In genomic region chr3:50153782-50154475, GRCh38 we compare ENCODE assay signal across 9 cellular contexts. TPM values are rescaled to one million over a fixed set of nuclear protein-coding genes. Genes with fewer than 3 reads are reported as not detected.
DNase-seq lines count a peak whose midpoint lies in the region; ATAC-seq, FAIRE-seq and TF ChIP-seq lines count a peak whose summit lies in the region.
"Had no signal": no experiment of that assay in that cellular context is flagged by ENCODE, and none has a peak within 500 bp of the region (broad histone marks: within the 10 kb centered on the region; RNA-seq: fewer than 3 reads in every experiment).

No MANE protein-coding gene starts in this region.

- H3K14ac ChIP-seq in H1 (ENCODE audit: insufficient read length) = no peak overlapping the region

- TF ChIP-seq EP300 in H1 (IDR thresholded peaks at IDR 0.05; ENCODE audit: borderline replicate concordance in 1 of 2, low read depth in 2 of 2, low read length in 2 of 2) = no peak

- peaks cover 9% of the 10 kb centered on the region; the same call in 1 of the 2 replicates for H3K79me1 ChIP-seq in H1 (ENCODE audit: low read depth, low read length)

- H3K18ac ChIP-seq in H1 (ENCODE audit: extremely low read depth, low read length) = peak overlapping the region; percentile 48

- peak overlapping the region; percentile 14; the same call in 1 of the 2 replicates for H2BK15ac ChIP-seq in H1 (ENCODE audit: low read length)

- no peak overlapping the region for H4K8ac ChIP-seq in H1 (ENCODE audit: extremely low read depth, insufficient read depth, low read length)

- no peak for TF ChIP-seq POLR2A in H1 (IDR thresholded peaks at IDR 0.05; ENCODE audit: control extremely low read depth in 1 of 2, low read depth in 2 of 2, low read length in 2 of 2)

- WGBS in H1 (ENCODE audit: extremely low coverage in 1 of 2, insufficient coverage in 1 of 2, insufficient read length in 1 of 2, insufficient replicate concordance in 2 of 2, low coverage in 1 of 2, low lambda C conversion rate in 2 of 2, missing lambda C conversion rate in 1 of 2), 2 experiments = 45% methylated on average over 9 of the region's 9 CpGs; no CpG with 5 or more reads in 1 of the 2 experiments

- H3K23me2 ChIP-seq in H1 (ENCODE audit: low read depth, low read length) = peaks cover 17% of the 10 kb centered on the region; the same call in 1 of the 2 replicates

- H3K4me2 ChIP-seq in PC-3 (ENCODE audit: low read length) (peak overlapping the region; percentile 84), H1 (ENCODE audit: insufficient read depth in 1 of 2, low read depth in 2 of 2, low read length in 2 of 2) (peak overlapping the region; percentile 58 to 89), parathyroid adenoma (ENCODE audit: low read length) (peak overlapping the region; percentile 80)

- CTCF ChIA-PET in PC-3 (lab: Charles Lee) = interaction anchor here (0.5 kb wide), 1 partner anchor 12 kb away, joined by 5 read pairs; no protein-coding TSS in a partner anchor
- CTCF ChIA-PET in H1 (lab: Charles Lee; ENCODE audit: partially characterized antibody) = interaction anchor here (0.5 to 5.3 kb wide), 8 partner anchors 11 to 1899 kb away, joined by 3 to 54 read pairs (median 8); partner anchors contain the start of gene GNAT1

- intact Hi-C loops in PC-3 (cut with micrococcal nuclease) = loop anchor here (2.0 kb wide), 1 partner anchor 33 kb away; no protein-coding TSS in a partner anchor

- H3K36me3 ChIP-seq in H7 (replicated peaks; ENCODE audit: control insufficient read depth, insufficient read depth, low read length) (no peaks in the 10 kb centered on the region), PC-3 (ENCODE audit: low read depth, low read length) (no peaks in the 10 kb centered on the region), H1 (ENCODE audit: control insufficient read depth in 2 of 4, insufficient read depth in 4 of 4, low read length in 3 of 4) (0 out of 8 replicates have a peak, but pooled peaks cover 0 to 2% (median 0%) of the 10 kb centered on the region in 4 experiments), parathyroid adenoma (ENCODE audit: control insufficient read depth, insufficient read depth, low read length) (no peaks in the 10 kb centered on the region)

- DNase-seq in H7 (no peak), PC-3 (no peak), H1 (ENCODE audit: low read depth in 1 of 2, low spot score in 2 of 2) (no peak), foreskin keratinocyte (no peak), SKM-1 treated with dmso at 0.1 percent for 144 hours (lab: John Stamatoyannopoulos, UW; ENCODE audit: unreplicated experiment) (no peak), globus pallidus (ENCODE audit: low spot score) (no peak)

- no peaks in the 10 kb centered on the region for H3F3A ChIP-seq in PC-3 (ENCODE audit: low read length, unreplicated experiment)

- H3K9me3 ChIP-seq in PC-3 (ENCODE audit: low read length) (no peaks in the 10 kb centered on the region), H1 (ENCODE audit: insufficient read depth in 2 of 2, low read depth in 1 of 2, low read length in 1 of 2) (no peaks in the 10 kb centered on the region), parathyroid adenoma (ENCODE audit: control insufficient read depth, low read length) (no peaks in the 10 kb centered on the region)

- no peak overlapping the region for H4K91ac ChIP-seq in H1 (replicated peaks; ENCODE audit: insufficient read length, low read length)

- H3K4me1 ChIP-seq in PC-3 (ENCODE audit: insufficient read depth, low read length) (peaks cover 35% of the 10 kb centered on the region), H1 (replicated peaks in 1 of 4; ENCODE audit: control insufficient read depth in 3 of 4, insufficient read depth in 4 of 4, low read length in 3 of 4) (peaks cover 5 to 55% (median 40%) of the 10 kb centered on the region in 4 experiments), parathyroid adenoma (peaks cover 52% of the 10 kb centered on the region), foreskin keratinocyte (peaks cover 35% of the 10 kb centered on the region)

- no peak for TF ChIP-seq RAD21 in H1 (IDR thresholded peaks at IDR 0.05 in 1 of 2, conservative IDR thresholded peaks at IDR 0.05 in 1 of 2; ENCODE audit: low read depth in 2 of 2, low read length in 2 of 2)

- H2AK5ac ChIP-seq in H1 (ENCODE audit: low read depth, low read length) = peak overlapping the region; percentile 93

- peaks cover 34% of the 10 kb centered on the region for H3K79me2 ChIP-seq in PC-3 (ENCODE audit: low read length)
- peaks cover 0 to 22% of the 10 kb centered on the region in 2 experiments; a peak in 1 of 4 replicates for H3K79me2 ChIP-seq in H1 (ENCODE audit: control insufficient read depth in 1 of 2, insufficient read depth in 2 of 2, low read length in 2 of 2)
- no peaks in the 10 kb centered on the region for H3K79me2 ChIP-seq in parathyroid adenoma

- H2AFZ ChIP-seq in PC-3 (ENCODE audit: low read length) (peak overlapping the region; percentile 62), H1 (ENCODE audit: low read length) (no peak overlapping the region), parathyroid adenoma (peak overlapping the region; percentile 89)

- peaks cover 17% of the 10 kb centered on the region for H3K27me3 ChIP-seq in H7 (ENCODE audit: control insufficient read depth, insufficient read depth, low read length)
- H3K27me3 ChIP-seq in PC-3 (ENCODE audit: low read length) = no peaks in the 10 kb centered on the region
- H3K27me3 ChIP-seq in H1 (replicated peaks in 1 of 4; ENCODE audit: control insufficient read depth in 3 of 4, extremely low read depth in 1 of 4, insufficient read depth in 3 of 4, low read length in 3 of 4) = peaks cover 2 to 19% (median 15%) of the 10 kb centered on the region in 4 experiments; a peak in 6 of 7 replicates
- H3K27me3 ChIP-seq in parathyroid adenoma (ENCODE audit: control insufficient read depth, insufficient read depth, low read length) = no peaks in the 10 kb centered on the region
- no peaks in the 10 kb centered on the region for H3K27me3 ChIP-seq in foreskin keratinocyte

- H2BK120ac ChIP-seq in H1 (replicated peaks; ENCODE audit: low read depth, low read length) = no peak overlapping the region

- H4K20me1 ChIP-seq in PC-3 (ENCODE audit: low read length) (0 out of 2 replicates have a peak, but pooled peaks cover 10% of the 10 kb centered on the region), H1 (replicated peaks in 1 of 2; ENCODE audit: control insufficient read depth in 1 of 2, insufficient read depth in 2 of 2, low read length in 2 of 2) (peaks cover 3 to 10% of the 10 kb centered on the region in 2 experiments)

- no peak overlapping the region for H3K23ac ChIP-seq in H1 (ENCODE audit: insufficient read length)

- ATAC-seq in PC-3 = no peak
- no peak for ATAC-seq in foreskin keratinocyte
- no peak for ATAC-seq in HG03354 (IDR thresholded peaks at IDR 0.05; ENCODE audit: poor library complexity, severe bottlenecking, unreplicated experiment)

- H3K27ac ChIP-seq in PC-3 (ENCODE audit: low read length) (no peak overlapping the region), H1 (ENCODE audit: low read depth, low read length) (no peak overlapping the region), parathyroid adenoma (peak overlapping the region; percentile 49), foreskin keratinocyte (no peak overlapping the region)

- H4K5ac ChIP-seq in H1 (ENCODE audit: insufficient read length, low read depth, low read length) = no peak overlapping the region

- POLR2A ChIA-PET in PC-3 (lab: Charles Lee; ENCODE audit: unreplicated experiment) = no interaction called here
- POLR2A ChIA-PET in H1 (lab: Charles Lee; ENCODE audit: partially characterized antibody) = interaction anchor here (1.6 to 6.1 kb wide), 3 partner anchors 11 to 32 kb away, joined by 3 to 54 read pairs (median 43); no protein-coding TSS in a partner anchor

- H2BK5ac ChIP-seq in H1 (ENCODE audit: low read depth, low read length) = no peak overlapping the region

- H2BK12ac ChIP-seq in H1 (ENCODE audit: low read depth, low read length) = peak overlapping the region; percentile 90; the same call in 1 of the 2 replicates

- 0 out of 2 replicates have a peak overlapping the region, but pooled peaks have one; percentile 21 for H2BK20ac ChIP-seq in H1 (ENCODE audit: low read length)

- H3K4ac ChIP-seq in H1 (replicated peaks; ENCODE audit: insufficient read length, low read depth, low read length) = no peak overlapping the region

- BruUV-seq in PC-3 (replicated peaks; lab: Mats Ljungman, UMichigan) = no TSS peak

- H3K56ac ChIP-seq in H1 (replicated peaks; ENCODE audit: insufficient read length, low read depth, low read length) = no peak overlapping the region

- H3K4me3 ChIP-seq in H7 (ENCODE audit: insufficient read depth, low read depth, low read length) (peak overlapping the region; percentile 50), PC-3 (ENCODE audit: low read length) (peak overlapping the region; percentile 62), H1 (ENCODE audit: extremely low read depth in 1 of 4, insufficient read depth in 2 of 4, low read depth in 3 of 4, low read length in 4 of 4) (peak overlapping the region; percentile 40 to 74 (median 56)), parathyroid adenoma (ENCODE audit: low read depth, low read length) (peak overlapping the region; percentile 36)

- TF ChIP-seq CTCF in PC-3 (conservative IDR thresholded peaks at IDR 0.05; ENCODE audit: low read depth, low read length) (no peak), H1 (IDR thresholded peaks at IDR 0.05; ENCODE audit: control extremely low read depth in 1 of 3, insufficient read depth in 1 of 3, low read depth in 1 of 3, low read length in 3 of 3) (no peak), parathyroid adenoma (IDR thresholded peaks at IDR 0.05) (no peak), foreskin keratinocyte (conservative IDR thresholded peaks at IDR 0.05) (no peak)

- 0 out of 2 replicates have a peak overlapping the region, but pooled peaks have one; percentile 5 for H3K9ac ChIP-seq in PC-3 (ENCODE audit: low read length)
- no peak overlapping the region for H3K9ac ChIP-seq in H1 (replicated peaks in 1 of 4; ENCODE audit: extremely low read depth in 1 of 4, low read depth in 3 of 4, low read length in 3 of 4)
- no peak overlapping the region for H3K9ac ChIP-seq in parathyroid adenoma

- no peak for FAIRE-seq in H1 (lab: Jason Lieb, UNC)

- H3K9me2 ChIP-seq in PC-3 (replicated peaks; ENCODE audit: low read length) = no peaks in the 10 kb centered on the region

RNA-seq across cellular contexts. Expression of gene SEMA3F, which starts 1.2 kb away (rescaled TPM):
- total RNA-seq in H7 (2014; rRNA removed; shearing (Covaris generic)) = 40.5 and 44.5 TPM in 2 replicates
- total RNA-seq in PC-3 (2014; rRNA removed) (47.3 and 50.5 TPM in 2 replicates), foreskin keratinocyte (108 and 121 TPM in 2 replicates)
- total RNA-seq in H1 (2021; fragmentation: NEBNext Ultra II Directional; extraction: Animal tissue kit (Norgen Biotek cat#: 25700)) = 37.0 and 39.6 TPM in 2 replicates
- polyA plus RNA-seq in H1 (2011; rRNA removed) (20.3 and 36.0 TPM in 2 replicates), foreskin keratinocyte (94.2 and 98.4 TPM in 2 replicates)
- 21.2 TPM for polyA plus RNA-seq in H1 (2011; cell fraction: cytosol; rRNA removed)
- polyA plus RNA-seq in H1 (2011; cell fraction: nucleus; rRNA removed) = 58.6 TPM
- polyA plus RNA-seq in H1 (2012, experiment 1 of 2) = 15.9 to 32.4 TPM (median 29.9 TPM) in 4 replicates
- 23.9 TPM for polyA plus RNA-seq in H1 (2012, experiment 2 of 2)
- 45.3 TPM for polyA plus RNA-seq in H1 (2013, experiment 1 of 2)
- 41.8 TPM for polyA plus RNA-seq in H1 (2013, experiment 2 of 2)
- 28.0 and 36.9 TPM in 2 replicates for polyA minus RNA-seq in H1 (2011; rRNA and poly(A)+ RNA removed)
- 35.4 TPM for polyA minus RNA-seq in H1 (2011; cell fraction: cytosol; rRNA and poly(A)+ RNA removed)
- 25.2 TPM for polyA minus RNA-seq in H1 (2011; cell fraction: nucleus; rRNA and poly(A)+ RNA removed)

RNA-seq across cellular contexts. Expression of gene GNAT1, which starts 37.5 kb away (rescaled TPM):
- not detected in 2 replicates for total RNA-seq in H7 (2014; rRNA removed; shearing (Covaris generic))
- total RNA-seq in PC-3 (2014; rRNA removed) (0.22 TPM in 1 of 2 replicates, not detected in the other), foreskin keratinocyte (0.03 TPM in 1 of 2 replicates, not detected in the other)
- total RNA-seq in H1 (2021; fragmentation: NEBNext Ultra II Directional; extraction: Animal tissue kit (Norgen Biotek cat#: 25700)) = not detected in 2 replicates
- polyA plus RNA-seq in H1 (2011; rRNA removed) (0.08 and 0.20 TPM in 2 replicates), foreskin keratinocyte (not detected in 2 replicates)
- 0.10 TPM for polyA plus RNA-seq in H1 (2011; cell fraction: cytosol; rRNA removed)
- 0.19 TPM for polyA plus RNA-seq in H1 (2011; cell fraction: nucleus; rRNA removed)
- 0.32 to 0.39 TPM in 2 of 4 replicates, not detected in the others for polyA plus RNA-seq in H1 (2012, experiment 1 of 2)
- polyA plus RNA-seq in H1 (2012, experiment 2 of 2) = not detected
- 0.12 TPM for polyA plus RNA-seq in H1 (2013, experiment 1 of 2)
- 0.18 TPM for polyA plus RNA-seq in H1 (2013, experiment 2 of 2)
- 0.13 and 0.15 TPM in 2 replicates for polyA minus RNA-seq in H1 (2011; rRNA and poly(A)+ RNA removed)
- not detected for polyA minus RNA-seq in H1 (2011; cell fraction: cytosol; rRNA and poly(A)+ RNA removed)
- not detected for polyA minus RNA-seq in H1 (2011; cell fraction: nucleus; rRNA and poly(A)+ RNA removed)
- total RNA-seq: mesenteric fat pad had no signal

RNA-seq across cellular contexts. Expression of gene SLC38A3, which starts 51.1 kb away (rescaled TPM):
- total RNA-seq in H7 (2014; rRNA removed; shearing (Covaris generic)) = 0.21 and 0.22 TPM in 2 replicates
- 0.17 and 3.3 TPM in 2 replicates for total RNA-seq in PC-3 (2014; rRNA removed)
- total RNA-seq in H1 (2021; fragmentation: NEBNext Ultra II Directional; extraction: Animal tissue kit (Norgen Biotek cat#: 25700)) = 0.57 and 1.2 TPM in 2 replicates
- polyA plus RNA-seq in H1 (2011; rRNA removed) = 3.7 and 4.7 TPM in 2 replicates
- polyA plus RNA-seq in H1 (2011; cell fraction: cytosol; rRNA removed) = 2.0 TPM
- polyA plus RNA-seq in H1 (2011; cell fraction: nucleus; rRNA removed) = 10.8 TPM
- 0.87 to 1.5 TPM (median 1.1 TPM) in 4 replicates for polyA plus RNA-seq in H1 (2012, experiment 1 of 2)
- 0.85 TPM for polyA plus RNA-seq in H1 (2012, experiment 2 of 2)
- polyA plus RNA-seq in H1 (2013, experiment 1 of 2) = 1.2 TPM
- 1.0 TPM for polyA plus RNA-seq in H1 (2013, experiment 2 of 2)
- 1.5 and 2.5 TPM in 2 replicates for polyA minus RNA-seq in H1 (2011; rRNA and poly(A)+ RNA removed)
- 0.88 TPM for polyA minus RNA-seq in H1 (2011; cell fraction: cytosol; rRNA and poly(A)+ RNA removed)
- 1.9 TPM for polyA minus RNA-seq in H1 (2011; cell fraction: nucleus; rRNA and poly(A)+ RNA removed)
- not detected in 2 replicates for total RNA-seq in foreskin keratinocyte
- 0.09 TPM in 1 of 2 replicates, not detected in the other for polyA plus RNA-seq in foreskin keratinocyte
